Comparison of ENCODE assay signal across 16 cellular contexts in genomic region chr12:104709692-104710435, GRCh38.
A peak's percentile ranks its signal among the peaks of the same experiment; 100 is the strongest.
DNase-seq lines count a peak whose midpoint lies in the region; ATAC-seq, FAIRE-seq and TF ChIP-seq lines count a peak whose summit lies in the region.
"Had no signal": no experiment of that assay in that cellular context is flagged by ENCODE, and none has a peak within 500 bp of the region (broad histone marks: within the 10 kb centered on the region; RNA-seq: fewer than 3 reads in every experiment).

No MANE protein-coding gene starts in this region.

- peaks cover 12% of the 10 kb centered on the region for H3K36me3 Mint-ChIP-seq in central memory CD8-positive, alpha-beta T cell (ENCODE audit: insufficient read depth)
- peaks cover 0 to 2% (median 0%) of the 10 kb centered on the region in 5 donors for H3K36me3 Mint-ChIP-seq in naive thymus-derived CD4-positive, alpha-beta T cell
- H3K36me3 Mint-ChIP-seq: type B pancreatic cell had no signal

- FAIRE-seq in HepG2 (lab: Jason Lieb, UNC): no peak
- FAIRE-seq: GM19239, small intestine had no signal

- H3K27ac Mint-ChIP-seq in central memory CD8-positive, alpha-beta T cell (ENCODE audit: low read depth): peak overlapping the region; percentile 40
- peak overlapping the region in 4 of 9 donors; percentile 41 to 85 (median 61) for H3K27ac Mint-ChIP-seq in naive thymus-derived CD4-positive, alpha-beta T cell
- H3K27ac Mint-ChIP-seq: type B pancreatic cell had no signal

- H3K9ac ChIP-seq in GM23248 (no peak overlapping the region), HepG2 (ENCODE audit: insufficient read depth, low read depth, low read length) (no peak overlapping the region)
- H3K9ac ChIP-seq: parathyroid adenoma had no signal

- TF ChIP-seq CTCF in AG04450 (IDR thresholded peaks at IDR 0.05; ENCODE audit: low read depth, low read length): no peak
- TF ChIP-seq CTCF in HepG2 (CRISPR knock-in tag; IDR thresholded peaks at IDR 0.05): no peak

- peaks cover 29% of the 10 kb centered on the region for H3F3A ChIP-seq in GM23248 (ENCODE audit: insufficient read depth)

- TF ChIP-seq EP300 in HepG2 (IDR thresholded peaks at IDR 0.05; ENCODE audit: low read depth in 2 of 2, low read length in 2 of 2) (no peak), HepG2 (CRISPR knock-in tag; IDR thresholded peaks at IDR 0.05; ENCODE audit: borderline replicate concordance) (no peak)

- TF ChIP-seq POLR2A in HepG2 (IDR thresholded peaks at IDR 0.05; ENCODE audit: insufficient read depth in 1 of 2, low read depth in 2 of 2, low read length in 2 of 2): no peak

- no peaks in the 10 kb centered on the region for H3K9me3 Mint-ChIP-seq in central memory CD8-positive, alpha-beta T cell
- H3K9me3 Mint-ChIP-seq in naive thymus-derived CD4-positive, alpha-beta T cell: no peaks in the 10 kb centered on the region
- H3K9me3 Mint-ChIP-seq: type B pancreatic cell had no signal

- no peaks in the 10 kb centered on the region for H3K27me3 Mint-ChIP-seq in central memory CD8-positive, alpha-beta T cell
- H3K27me3 Mint-ChIP-seq in naive thymus-derived CD4-positive, alpha-beta T cell: no peaks in the 10 kb centered on the region
- H3K27me3 Mint-ChIP-seq: type B pancreatic cell had no signal

- H3K4me1 Mint-ChIP-seq in central memory CD8-positive, alpha-beta T cell: peaks cover 80% of the 10 kb centered on the region
- peaks cover 11 to 69% (median 21%) of the 10 kb centered on the region in 7 donors for H3K4me1 Mint-ChIP-seq in naive thymus-derived CD4-positive, alpha-beta T cell

- POLR2A ChIA-PET in AG04450 (lab: Yijun Ruan, JAX) (interaction anchor here (0.6 to 1.1 kb wide), 2 partner anchors 16 to 1397 kb away, joined by 3 to 6 read pairs; no protein-coding TSS in a partner anchor), HepG2 (lab: Yijun Ruan, JAX) (no interaction called here)
- POLR2A ChIA-PET in naive thymus-derived CD4-positive, alpha-beta T cell (lab: Charles Lee): no interaction called here

- peaks cover 35% of the 10 kb centered on the region for H3K4me1 ChIP-seq in GM23248 (ENCODE audit: insufficient read depth)
- no peaks in the 10 kb centered on the region for H3K4me1 ChIP-seq in naive thymus-derived CD4-positive, alpha-beta T cell (ENCODE audit: control insufficient read depth in 2 of 2, insufficient read depth in 2 of 2, low read length in 2 of 2)
- no peaks in the 10 kb centered on the region for H3K4me1 ChIP-seq in HepG2 (ENCODE audit: insufficient read depth, low read length)
- H3K4me1 ChIP-seq: parathyroid adenoma had no signal

- no peaks in the 10 kb centered on the region for H3K9me2 ChIP-seq in GM23248 (ENCODE audit: insufficient read depth)

- CTCF ChIA-PET in AG04450 (lab: Charles Lee) (no interaction called here), HepG2 (lab: Yijun Ruan, JAX; ENCODE audit: low intra/inter-chr PET ratio, low total read pairs) (no interaction called here)
- CTCF ChIA-PET in naive thymus-derived CD4-positive, alpha-beta T cell (lab: Charles Lee): no interaction called here

- ATAC-seq in central memory CD8-positive, alpha-beta T cell (replicated peaks; ENCODE audit: extremely low read depth, poor library complexity, severe bottlenecking): no peak
- ATAC-seq in naive thymus-derived CD4-positive, alpha-beta T cell: no peak
- ATAC-seq in HG03520 (IDR thresholded peaks at IDR 0.05; ENCODE audit: unreplicated experiment) (no peak), HepG2 (no peak)
- ATAC-seq: esophagus mucosa had no signal

- no peak overlapping the region for H3K4me3 ChIP-seq in AG04450 (ENCODE audit: low read depth, low read length)
- no peak overlapping the region for H3K4me3 ChIP-seq in GM23248
- no peak overlapping the region for H3K4me3 ChIP-seq in naive thymus-derived CD4-positive, alpha-beta T cell (ENCODE audit: low read length)
- H3K4me3 ChIP-seq in HepG2 (replicated peaks in 1 of 3; ENCODE audit: insufficient read depth in 1 of 3, low read depth in 2 of 3, low read length in 3 of 3): no peak overlapping the region

- H2AFZ ChIP-seq in GM23248: peak overlapping the region; percentile 10; the same call in 1 of the 2 replicates
- H2AFZ ChIP-seq in HepG2 (ENCODE audit: low read length): no peak overlapping the region
- H2AFZ ChIP-seq: parathyroid adenoma had no signal

- no peaks in the 10 kb centered on the region for H3K79me2 ChIP-seq in GM23248 (ENCODE audit: insufficient read depth)
- no peaks in the 10 kb centered on the region for H3K79me2 ChIP-seq in HepG2 (ENCODE audit: insufficient read depth, low read length)
- H3K79me2 ChIP-seq: parathyroid adenoma had no signal

- H3K27me3 ChIP-seq in AG04450 (ENCODE audit: control insufficient read depth, insufficient read depth, low read length) (no peaks in the 10 kb centered on the region), GM23248 (replicated peaks; ENCODE audit: insufficient read depth) (no peaks in the 10 kb centered on the region), HepG2 (ENCODE audit: control insufficient read depth in 1 of 2, insufficient read depth in 2 of 2, low read length in 2 of 2) (peaks cover 9 to 48% of the 10 kb centered on the region in 2 experiments; a peak in 4 of 5 replicates)
- no peaks in the 10 kb centered on the region for H3K27me3 ChIP-seq in naive thymus-derived CD4-positive, alpha-beta T cell (ENCODE audit: control insufficient read depth in 2 of 2, insufficient read depth in 2 of 2, low read length in 2 of 2)

- H3K36me3 ChIP-seq in GM23248 (ENCODE audit: low read depth) (no peaks in the 10 kb centered on the region), HepG2 (replicated peaks in 1 of 2; ENCODE audit: control insufficient read depth in 1 of 2, insufficient read depth in 2 of 2, low read length in 2 of 2) (no peaks in the 10 kb centered on the region)
- H3K36me3 ChIP-seq in naive thymus-derived CD4-positive, alpha-beta T cell (ENCODE audit: control insufficient read depth in 2 of 3, insufficient read depth in 3 of 3, low read length in 3 of 3): no peaks in the 10 kb centered on the region

- WGBS in GM23248 (ENCODE audit: low coverage in 1 of 2, low lambda C conversion rate in 2 of 2, missing lambda C conversion rate in 2 of 2), 2 experiments: 37 to 42% methylated on average over 9 of the region's 9 CpGs
- 12% methylated on average over 7 of the region's 9 CpGs for WGBS in HepG2 (ENCODE audit: low lambda C conversion rate)

- TF ChIP-seq RAD21 in HepG2 (CRISPR knock-in tag; IDR thresholded peaks at IDR 0.05): no peak

- intact Hi-C loops in naive thymus-derived CD4-positive, alpha-beta T cell (cut with micrococcal nuclease): no loop called here
- intact Hi-C loops in HepG2 (cut with micrococcal nuclease; ENCODE audit: unreplicated experiment): no loop called here

- H3K27ac ChIP-seq in AG04450 (ENCODE audit: low read depth, low read length): peak overlapping the region; percentile 11
- H3K27ac ChIP-seq in GM23248: no peak overlapping the region
- no peak overlapping the region for H3K27ac ChIP-seq in naive thymus-derived CD4-positive, alpha-beta T cell (ENCODE audit: low read depth, low read length)
- H3K27ac ChIP-seq in HepG2 (ENCODE audit: extremely low read length, insufficient read depth, low read length): no peak overlapping the region
- H3K27ac ChIP-seq: parathyroid adenoma had no signal

- H3K4me2 ChIP-seq in GM23248 (ENCODE audit: unreplicated experiment) (peak overlapping the region; percentile 87), HepG2 (ENCODE audit: low read depth, low read length) (no peak overlapping the region)

- DNase-seq in AG04450 (ENCODE audit: low read depth, low spot score) (no peak), GM23248 (peak; percentile 54), midbrain (lab: John Stamatoyannopoulos, UW) (peak; percentile 24), HepG2 (ENCODE audit: low spot score) (no peak), NCI-H748 (lab: John Stamatoyannopoulos, UW; ENCODE audit: unreplicated experiment) (no peak)
- no peak for DNase-seq in central memory CD8-positive, alpha-beta T cell (ENCODE audit: low spot score in 2 of 2)
- no peak for DNase-seq in naive thymus-derived CD4-positive, alpha-beta T cell
- DNase-seq: cortex of kidney, DMS 273 treated with DMSO at 0.1 percent for 48 hours, NCI-H187, small intestine had no signal

- H3K4me3 Mint-ChIP-seq in central memory CD8-positive, alpha-beta T cell: no peak overlapping the region
- H3K4me3 Mint-ChIP-seq in naive thymus-derived CD4-positive, alpha-beta T cell: no peak overlapping the region
- H3K4me3 Mint-ChIP-seq: type B pancreatic cell had no signal

- no peaks in the 10 kb centered on the region for H4K20me1 ChIP-seq in GM23248 (ENCODE audit: insufficient read depth)
- H4K20me1 ChIP-seq in HepG2 (ENCODE audit: insufficient read depth, low read length): no peaks in the 10 kb centered on the region

- no peaks in the 10 kb centered on the region for H3K9me3 ChIP-seq in AG04450 (ENCODE audit: control insufficient read depth, insufficient read depth, low read length)
- no peaks in the 10 kb centered on the region for H3K9me3 ChIP-seq in GM23248 (ENCODE audit: low read depth)
- H3K9me3 ChIP-seq in naive thymus-derived CD4-positive, alpha-beta T cell (ENCODE audit: control insufficient read depth in 2 of 3, low read length in 3 of 3): no peaks in the 10 kb centered on the region
- H3K9me3 ChIP-seq in HepG2 (ENCODE audit: low read length): no peaks in the 10 kb centered on the region

- in situ Hi-C loops in GM23248 (cut with MboI): no loop called here
- in situ Hi-C loops in HepG2 (cut with HindIII; ENCODE audit: extremely low pct_ligation_motif_present, low pct_unique_long_range_greater_than_20kb): no loop called here

- BruUV-seq in HepG2 (replicated peaks; lab: Mats Ljungman, UMichigan): no TSS peak

TF ChIP-seq in HepG2, 621 proteins besides CTCF, POLR2A, EP300 and RAD21 (continues in another document):
- TF ChIP-seq ATF6 (CRISPR knock-in tag; conservative IDR thresholded peaks at IDR 0.05): no peak
- no peak for TF ChIP-seq ZNF234 (CRISPR knock-in tag; conservative IDR thresholded peaks at IDR 0.05)
- no peak for TF ChIP-seq KDM1A (CRISPR knock-in tag; IDR thresholded peaks at IDR 0.05)

Comparison
In these comparisons a context has a peak if more than half of its experiments do, and no peak if none do; other contexts are left out.
1. DNase-seq: peak in GM23248 (single experiment) and midbrain (single experiment); none in AG04450 (single experiment), central memory CD8-positive, alpha-beta T cell (0 of 2), naive thymus-derived CD4-positive, alpha-beta T cell (0 of 9), HepG2 (single experiment) and NCI-H748 (single experiment).